8 cellular contexts compared by ENCODE assay signal in the genomic region with DNA sequence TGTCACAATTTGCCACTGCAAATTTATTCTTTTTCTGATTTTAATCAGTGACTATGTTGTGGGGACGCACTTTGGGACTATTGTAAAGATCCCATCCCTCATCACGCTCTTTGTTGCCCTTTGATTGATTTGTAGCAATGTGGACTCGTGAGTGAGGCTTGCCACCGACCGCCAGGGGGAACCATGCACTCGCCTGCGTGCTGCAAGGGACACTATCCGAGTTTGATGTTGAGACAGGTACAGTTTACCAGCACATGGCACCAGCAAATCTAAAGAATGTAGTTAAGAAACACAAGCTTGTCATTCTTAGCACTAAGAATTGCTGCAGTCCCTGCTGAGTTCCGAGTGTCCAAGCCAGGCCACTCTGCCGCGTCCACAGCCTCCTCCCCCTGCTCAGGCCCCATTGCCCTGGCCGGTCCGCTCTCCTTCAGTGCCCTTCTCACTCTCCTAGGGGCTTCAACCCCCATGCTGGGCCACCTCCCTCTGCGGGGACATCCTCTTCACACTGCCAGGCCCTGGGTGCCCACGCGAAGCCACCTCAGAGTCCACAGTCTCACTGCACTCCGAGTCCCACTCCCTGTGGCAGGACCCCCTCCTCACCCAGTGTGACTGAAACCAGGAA. TPM values are rescaled to one million over a fixed set of nuclear protein-coding genes. Genes with fewer than 3 reads are reported as not detected.
A peak's percentile ranks its signal among the peaks of the same experiment; 100 is the strongest.
DNase-seq lines count a peak whose midpoint lies in the region; ATAC-seq, FAIRE-seq and TF ChIP-seq lines count a peak whose summit lies in the region.

No MANE protein-coding gene starts in this region.

- intact Hi-C loops in naive thymus-derived CD4-positive, alpha-beta T cell (cut with micrococcal nuclease), result loop anchor here (1.0 kb wide), 3 partner anchors 46 to 485 kb away; no protein-coding TSS in a partner anchor
- intact Hi-C loops in stomach (cut with DNase I; ENCODE audit: low total_unique reads), result no loop called here

- H3K36me3 Mint-ChIP-seq in naive thymus-derived CD4-positive, alpha-beta T cell, result peaks cover 0 to 4% (median 0%) of the 10 kb centered on the region in 5 donors

- no peaks in the 10 kb centered on the region for H3K9me3 ChIP-seq in naive thymus-derived CD4-positive, alpha-beta T cell (ENCODE audit: control insufficient read depth in 2 of 3, low read length in 3 of 3)
- no peaks in the 10 kb centered on the region for H3K9me3 ChIP-seq in stomach

- no peak overlapping the region for H3K27ac Mint-ChIP-seq in naive thymus-derived CD4-positive, alpha-beta T cell

- H3K9me3 Mint-ChIP-seq in naive thymus-derived CD4-positive, alpha-beta T cell, result peaks cover 0 to 1% (median 0%) of the 10 kb centered on the region in 11 donors

- CTCF ChIA-PET in naive thymus-derived CD4-positive, alpha-beta T cell (lab: Charles Lee), result no interaction called here

- no peak for TF ChIP-seq POLR2A in GM12891 (IDR thresholded peaks at IDR 0.05; ENCODE audit: low read depth, low read length)
- no peak for TF ChIP-seq POLR2A in erythroblast (IDR thresholded peaks at IDR 0.05; ENCODE audit: low read length)
- no peak for TF ChIP-seq POLR2A in stomach (IDR thresholded peaks at IDR 0.05)

- H3K36me3 ChIP-seq in naive thymus-derived CD4-positive, alpha-beta T cell (ENCODE audit: control insufficient read depth in 2 of 3, insufficient read depth in 3 of 3, low read length in 3 of 3), result no peaks in the 10 kb centered on the region
- H3K36me3 ChIP-seq in stomach, result no peaks in the 10 kb centered on the region

- 13 to 20% (median 18%) methylated on average over 14 to 17 of the region's 17 CpGs for WGBS in stomach, 5 donors

- DNase-seq in GM12891 (ENCODE audit: insufficient read length, low spot score) (peak; percentile 39), NCI-H69 (lab: John Stamatoyannopoulos, UW) (peak; percentile 47), erythroblast (lab: John Stamatoyannopoulos, UW) (peak; percentile 54 to 77), stomach (peak; percentile 67)
- peak; percentile 53 for DNase-seq in activated CD8-positive, alpha-beta memory T cell treated with anti-CD3 and anti-CD28 coated beads, Interleukin-2, amount 50 U/mL, for 4 hours
- DNase-seq in naive thymus-derived CD4-positive, alpha-beta T cell, result peak; percentile 26 to 67 (median 48)

- no peak overlapping the region for H3K4me3 ChIP-seq in naive thymus-derived CD4-positive, alpha-beta T cell (ENCODE audit: low read length)
- no peak overlapping the region for H3K4me3 ChIP-seq in stomach

- peak; percentile 71 for ATAC-seq in HG02981 (IDR thresholded peaks at IDR 0.05; ENCODE audit: unreplicated experiment)
- peak; percentile 75 for ATAC-seq in naive thymus-derived CD4-positive, alpha-beta T cell

- FAIRE-seq in GM12891 (lab: Jason Lieb, UNC), result peak; percentile 84

- TF ChIP-seq EP300 in stomach (IDR thresholded peaks at IDR 0.05), result no peak

- H3K4me1 Mint-ChIP-seq in naive thymus-derived CD4-positive, alpha-beta T cell, result peaks cover 0 to 9% (median 7%) of the 10 kb centered on the region in 7 donors

- H3K27ac ChIP-seq in 22Rv1 (no peak overlapping the region), stomach (no peak overlapping the region)
- H3K27ac ChIP-seq in naive thymus-derived CD4-positive, alpha-beta T cell (ENCODE audit: low read depth, low read length), result no peak overlapping the region

- H3K27me3 Mint-ChIP-seq in naive thymus-derived CD4-positive, alpha-beta T cell, result peaks cover 11 to 24% (median 23%) of the 10 kb centered on the region in 5 donors

- no peaks in the 10 kb centered on the region for H3K27me3 ChIP-seq in naive thymus-derived CD4-positive, alpha-beta T cell (ENCODE audit: control insufficient read depth in 2 of 2, insufficient read depth in 2 of 2, low read length in 2 of 2)
- peaks cover 0 to 12% (median 0%) of the 10 kb centered on the region in 3 donors for H3K27me3 ChIP-seq in stomach

- POLR2A ChIA-PET in naive thymus-derived CD4-positive, alpha-beta T cell (lab: Charles Lee), result no interaction called here

- H3K4me1 ChIP-seq in naive thymus-derived CD4-positive, alpha-beta T cell (ENCODE audit: control insufficient read depth in 2 of 2, insufficient read depth in 2 of 2, low read length in 2 of 2), result no peaks in the 10 kb centered on the region
- H3K4me1 ChIP-seq in stomach, result peaks cover 0 to 14% (median 4%) of the 10 kb centered on the region in 4 donors

- peak; percentile 96 for TF ChIP-seq CTCF in 22Rv1 (IDR thresholded peaks at IDR 0.05)
- peak in 5 of 7 experiments; percentile 47 to 75 (median 51) for TF ChIP-seq CTCF in stomach (IDR thresholded peaks at IDR 0.05)

- peak overlapping the region in 7 of 10 donors; percentile 1 to 53 (median 33) for H3K4me3 Mint-ChIP-seq in naive thymus-derived CD4-positive, alpha-beta T cell

TF ChIP-seq in GM12891, 5 proteins besides CTCF, POLR2A, EP300 and RAD21:
- no peak for TF ChIP-seq TAF1 (IDR thresholded peaks at IDR 0.05; ENCODE audit: low read depth, low read length)
- TF ChIP-seq PAX5 (IDR thresholded peaks at IDR 0.05; ENCODE audit: insufficient read depth, low read length, severe bottlenecking), result no peak
- TF ChIP-seq POLR2AphosphoS5 (IDR thresholded peaks at IDR 0.05; ENCODE audit: low read depth, low read length), result no peak
- no peak for TF ChIP-seq SPI1 (IDR thresholded peaks at IDR 0.05; ENCODE audit: low read depth, low read length)
TF ChIP-seq in GM12891: peak in this region for 0.

RNA-seq across cellular contexts. Expression of gene SFTPA2, which starts 2.0 kb away (rescaled TPM):
- not detected for polyA plus RNA-seq in GM12891 (2012; ENCODE audit: low read depth, missing spikeins)
- not detected for total RNA-seq in naive thymus-derived CD4-positive, alpha-beta T cell
- polyA plus RNA-seq in naive thymus-derived CD4-positive, alpha-beta T cell, result not detected
- total RNA-seq in stomach, result 100 to 1,000 TPM in 1 of 5 donors, 1 to 10 TPM in 1, under 1 TPM in 1, not detected in 2; 0.87 to 594 (median 3.5) TPM
- 1 to 10 TPM in 1 of 3 donors, under 1 TPM in 2; 0.31 to 7.0 (median 0.90) TPM for polyA plus RNA-seq in stomach

RNA-seq across cellular contexts. Expression of gene SFTPA1, which starts 48.5 kb away (rescaled TPM):
- polyA plus RNA-seq in GM12891 (2012; ENCODE audit: low read depth, missing spikeins), result 0.04 TPM
- total RNA-seq in naive thymus-derived CD4-positive, alpha-beta T cell, result not detected
- polyA plus RNA-seq in naive thymus-derived CD4-positive, alpha-beta T cell, result not detected
- 100 to 1,000 TPM in 1 of 5 donors, 1 to 10 TPM in 2, not detected in 2; 1.2 to 525 (median 1.4) TPM for total RNA-seq in stomach
- polyA plus RNA-seq in stomach, result 1 to 10 TPM in 1 of 3 donors, under 1 TPM in 1, not detected in 1; 0.75 to 3.2 TPM

RNA-seq across cellular contexts. Expression of gene EIF5AL1, which starts 49.9 kb away (rescaled TPM):
- 0.94 TPM for polyA plus RNA-seq in GM12891 (2012; ENCODE audit: low read depth, missing spikeins)
- total RNA-seq in naive thymus-derived CD4-positive, alpha-beta T cell, result 1 to 10 TPM in 1 of 5 experiments, under 1 TPM in 3, not detected in 1; 0.15 to 1.0 (median 0.48) TPM
- polyA plus RNA-seq in naive thymus-derived CD4-positive, alpha-beta T cell, result under 1 TPM; 0.06 to 0.32 TPM
- under 1 TPM in 2 of 5 donors, not detected in 3; 0.18 to 0.29 TPM for total RNA-seq in stomach
- polyA plus RNA-seq in stomach, result under 1 TPM; 0.46 to 0.75 (median 0.68) TPM
